In the genomic region with DNA sequence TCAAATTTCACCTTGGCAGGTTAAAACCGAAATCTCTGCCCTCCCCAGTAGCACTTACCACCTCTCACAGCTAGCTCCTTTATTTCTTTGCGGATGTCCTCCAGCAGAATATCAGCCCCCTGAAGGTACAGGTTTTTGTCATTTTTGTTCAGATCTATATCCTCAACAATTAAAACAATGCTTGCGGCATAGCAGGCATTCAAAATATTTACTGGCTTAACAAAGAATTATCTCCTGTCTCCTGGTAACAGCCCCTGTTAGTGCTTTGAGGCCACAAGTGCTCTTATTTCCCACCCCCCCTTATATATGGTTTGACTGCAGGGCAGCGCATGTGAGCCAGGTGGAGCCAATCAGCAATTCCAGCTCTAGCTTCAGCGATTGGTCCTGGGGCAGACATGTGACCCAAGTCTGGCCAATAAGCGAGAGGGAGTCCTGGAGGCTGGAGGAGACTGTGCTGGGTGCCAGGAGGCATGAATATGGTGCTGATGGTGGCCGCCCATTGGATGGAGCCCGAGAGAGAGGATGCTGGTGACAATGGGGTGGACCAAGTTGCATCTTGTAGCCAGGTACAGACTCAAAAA, we compare ENCODE assay signal across 17 cellular contexts. TPM values are rescaled to one million over a fixed set of nuclear protein-coding genes. Genes with fewer than 3 reads are reported as not detected.
DNase-seq lines count a peak whose midpoint lies in the region; ATAC-seq and TF ChIP-seq lines count a peak whose summit lies in the region.
"Had no signal": no experiment of that assay in that cellular context is flagged by ENCODE, and none has a peak within 500 bp of the region (broad histone marks: within the 10 kb centered on the region; RNA-seq: fewer than 3 reads in every experiment).

No MANE protein-coding gene starts in this region.

- no peak overlapping the region for H4K91ac ChIP-seq in neuronal stem cell (ENCODE audit: low read depth, low read length, poor library complexity)

- H2BK120ac ChIP-seq in neuronal stem cell (ENCODE audit: low read depth, low read length), result peak overlapping the region; percentile 52

- no peak overlapping the region for H2BK12ac ChIP-seq in neuronal stem cell (ENCODE audit: low read length)

- no peak overlapping the region for H3K4me3 Mint-ChIP-seq in WTC11
- H3K4me3 Mint-ChIP-seq: activated CD4-positive, alpha-beta memory T cell treated with anti-CD3 and anti-CD28 coated beads, Interleukin-2, amount 10 ng/mL, durations not matched to agents 7 days and 5 days; central memory CD8-positive, alpha-beta T cell had no signal

- no peaks in the 10 kb centered on the region for H3K27me3 Mint-ChIP-seq in WTC11 (ENCODE audit: low read depth)

- no peak overlapping the region for H3K4me3 ChIP-seq in neuronal stem cell (ENCODE audit: low read length in 2 of 2)
- H3K4me3 ChIP-seq: skin epidermis, tibial artery had no signal

- peaks cover 0 to 2% of the 10 kb centered on the region in 2 donors for H3K9me3 ChIP-seq in neuronal stem cell (replicated peaks in 1 of 2; ENCODE audit: control insufficient read depth in 2 of 2, insufficient read depth in 1 of 2, low read depth in 1 of 2, low read length in 2 of 2)
- H3K9me3 ChIP-seq: tibial artery had no signal

- no peaks in the 10 kb centered on the region for H3K27me3 ChIP-seq in neuronal stem cell (ENCODE audit: control insufficient read depth in 3 of 3, insufficient read depth in 3 of 3, low read depth in 1 of 3, low read length in 3 of 3)
- H3K27me3 ChIP-seq: tibial artery had no signal

- H2AFZ ChIP-seq in neuronal stem cell (ENCODE audit: low read length), result no peak overlapping the region

- H3K4me1 Mint-ChIP-seq in WTC11, result peaks cover 53% of the 10 kb centered on the region
- H3K4me1 Mint-ChIP-seq: activated CD4-positive, alpha-beta memory T cell treated with anti-CD3 and anti-CD28 coated beads, Interleukin-2, amount 10 ng/mL, durations not matched to agents 7 days and 5 days had no signal

- POLR2A ChIA-PET in WTC11 (lab: Charles Lee), result no interaction called here

- 0 out of 2 replicates have a peak, but pooled peaks cover 4% of the 10 kb centered on the region for H3K36me3 Mint-ChIP-seq in WTC11

- WGBS in neuronal stem cell (ENCODE audit: extremely low coverage in 2 of 2, insufficient read length in 2 of 2, insufficient replicate concordance in 1 of 2), 2 donors, result no CpG with 5 or more reads among the region's 8 CpGs

- H4K8ac ChIP-seq in neuronal stem cell (ENCODE audit: low read depth, low read length), result no peak overlapping the region

- TF ChIP-seq CTCF in WTC11 (IDR thresholded peaks at IDR 0.05), result no peak

- H3K27ac Mint-ChIP-seq in WTC11, result no peak overlapping the region
- H3K27ac Mint-ChIP-seq: activated CD4-positive, alpha-beta memory T cell treated with anti-CD3 and anti-CD28 coated beads, Interleukin-2, amount 10 ng/mL, durations not matched to agents 7 days and 5 days had no signal

- no peak overlapping the region for H3K4me2 ChIP-seq in neuronal stem cell (ENCODE audit: insufficient read depth, low read length, poor library complexity, severe bottlenecking)

- H2BK15ac ChIP-seq in neuronal stem cell (ENCODE audit: low read length), result peak overlapping the region; percentile 76

- H3K4ac ChIP-seq in neuronal stem cell (ENCODE audit: low read length), result no peak overlapping the region

- ATAC-seq in WTC11 (no peak), HG02870 (IDR thresholded peaks at IDR 0.05; ENCODE audit: unreplicated experiment) (no peak)
- ATAC-seq: left lobe of liver had no signal

- CTCF ChIA-PET in WTC11 (lab: Charles Lee), result no interaction called here

- no peak overlapping the region for H3K18ac ChIP-seq in neuronal stem cell (ENCODE audit: low read length)

- H3K9ac ChIP-seq in neuronal stem cell (ENCODE audit: low read depth, low read length, poor library complexity), result no peak overlapping the region

- no peaks in the 10 kb centered on the region for H3K79me1 ChIP-seq in neuronal stem cell (ENCODE audit: low read depth, low read length)

- H3K9me3 Mint-ChIP-seq in WTC11, result peaks cover 5% of the 10 kb centered on the region; the same call in 1 of the 2 replicates
- H3K9me3 Mint-ChIP-seq: activated CD4-positive, alpha-beta memory T cell treated with anti-CD3 and anti-CD28 coated beads, Interleukin-2, amount 10 ng/mL, durations not matched to agents 7 days and 5 days; central memory CD8-positive, alpha-beta T cell had no signal

- H3K14ac ChIP-seq in neuronal stem cell (ENCODE audit: low read length), result no peak overlapping the region

- no peak overlapping the region for H3K23ac ChIP-seq in neuronal stem cell (ENCODE audit: low read depth, low read length, poor library complexity)

- peaks cover 0 to 4% of the 10 kb centered on the region in 2 donors for H3K36me3 ChIP-seq in neuronal stem cell (replicated peaks in 1 of 2; ENCODE audit: control insufficient read depth in 2 of 2, insufficient read depth in 2 of 2, low read length in 2 of 2)
- H3K36me3 ChIP-seq: tibial artery had no signal

- H2AK5ac ChIP-seq in neuronal stem cell (ENCODE audit: low read depth, low read length), result no peak overlapping the region

- no peak overlapping the region for H2BK5ac ChIP-seq in neuronal stem cell (ENCODE audit: low read length)

- peak; percentile 42 for DNase-seq in NCI-H82 (lab: John Stamatoyannopoulos, UW)
- no peak for DNase-seq in NCI-H82 treated with DMSO at 0.1 percent for 48 hours (lab: John Stamatoyannopoulos, UW; ENCODE audit: unreplicated experiment)
- DNase-seq in HuH-7.5 (ENCODE audit: low spot score), result peak; percentile 62
- DNase-seq in WTC11 (ENCODE audit: low spot score), result no peak
- no peak for DNase-seq in neuronal stem cell (ENCODE audit: low spot score)
- DNase-seq in NCI-H1436 (lab: John Stamatoyannopoulos, UW), result no peak
- DNase-seq in activated CD4-positive, CD25-positive, alpha-beta regulatory T cell treated with anti-CD3 and anti-CD28 coated beads, Interleukin-2, amount 50 U/mL, for 72 hours, result no peak
- DNase-seq: activated CD4-positive, alpha-beta memory T cell treated with anti-CD3 and anti-CD28 coated beads, Interleukin-2, amount 10 ng/mL, durations not matched to agents 7 days and 5 days; DMS79; foreskin melanocyte; NCI-H187 treated with DMSO at 0.1 percent for 48 hours; OCI-M1; tibial artery had no signal

- peaks cover 12 to 22% of the 10 kb centered on the region in 2 donors for H3K4me1 ChIP-seq in neuronal stem cell (ENCODE audit: control insufficient read depth in 2 of 2, insufficient read depth in 1 of 2, low read depth in 1 of 2, low read length in 2 of 2)

- H3K27ac ChIP-seq in neuronal stem cell (replicated peaks; ENCODE audit: low read length), result no peak overlapping the region
- H3K27ac ChIP-seq: tibial artery had no signal

TF ChIP-seq in WTC11, 78 proteins besides CTCF, POLR2A, EP300 and RAD21:
- TF ChIP-seq IRF2 (CRISPR knock-in tag; IDR thresholded peaks at IDR 0.05; ENCODE audit: borderline replicate concordance, low read depth), result no peak
- TF ChIP-seq TEAD4 (CRISPR knock-in tag; IDR thresholded peaks at IDR 0.05), result no peak
- peak; percentile 39 for TF ChIP-seq NFYB (CRISPR knock-in tag; conservative IDR thresholded peaks at IDR 0.05; ENCODE audit: low read depth)
- TF ChIP-seq SOX15 (CRISPR knock-in tag; IDR thresholded peaks at IDR 0.05), result no peak
- TF ChIP-seq TP53 (CRISPR knock-in tag; IDR thresholded peaks at IDR 0.05), result no peak
- TF ChIP-seq, protein P1, sequence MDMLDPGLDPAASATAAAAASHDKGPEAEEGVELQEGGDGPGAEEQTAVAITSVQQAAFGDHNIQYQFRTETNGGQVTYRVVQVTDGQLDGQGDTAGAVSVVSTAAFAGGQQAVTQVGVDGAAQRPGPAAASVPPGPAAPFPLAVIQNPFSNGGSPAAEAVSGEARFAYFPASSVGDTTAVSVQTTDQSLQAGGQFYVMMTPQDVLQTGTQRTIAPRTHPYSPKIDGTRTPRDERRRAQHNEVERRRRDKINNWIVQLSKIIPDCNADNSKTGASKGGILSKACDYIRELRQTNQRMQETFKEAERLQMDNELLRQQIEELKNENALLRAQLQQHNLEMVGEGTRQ (CRISPR knock-in tag; IDR thresholded peaks at IDR 0.05), result peak; percentile 80
- TF ChIP-seq, protein P2, sequence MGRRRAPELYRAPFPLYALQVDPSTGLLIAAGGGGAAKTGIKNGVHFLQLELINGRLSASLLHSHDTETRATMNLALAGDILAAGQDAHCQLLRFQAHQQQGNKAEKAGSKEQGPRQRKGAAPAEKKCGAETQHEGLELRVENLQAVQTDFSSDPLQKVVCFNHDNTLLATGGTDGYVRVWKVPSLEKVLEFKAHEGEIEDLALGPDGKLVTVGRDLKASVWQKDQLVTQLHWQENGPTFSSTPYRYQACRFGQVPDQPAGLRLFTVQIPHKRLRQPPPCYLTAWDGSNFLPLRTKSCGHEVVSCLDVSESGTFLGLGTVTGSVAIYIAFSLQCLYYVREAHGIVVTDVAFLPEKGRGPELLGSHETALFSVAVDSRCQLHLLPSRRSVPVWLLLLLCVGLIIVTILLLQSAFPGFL (CRISPR knock-in tag; IDR thresholded peaks at IDR 0.05; ENCODE audit: borderline replicate concordance), result no peak
- TF ChIP-seq ATF1 (CRISPR knock-in tag; IDR thresholded peaks at IDR 0.05), result no peak
- TF ChIP-seq TEAD1 (CRISPR knock-in tag; IDR thresholded peaks at IDR 0.05), result no peak
- no peak for TF ChIP-seq OVOL2 (CRISPR knock-in tag; IDR thresholded peaks at IDR 0.05; ENCODE audit: borderline replicate concordance)
- no peak for TF ChIP-seq GRHL2 (CRISPR knock-in tag; IDR thresholded peaks at IDR 0.05; ENCODE audit: insufficient replicate concordance, severe bottlenecking)
- TF ChIP-seq, protein P3, sequence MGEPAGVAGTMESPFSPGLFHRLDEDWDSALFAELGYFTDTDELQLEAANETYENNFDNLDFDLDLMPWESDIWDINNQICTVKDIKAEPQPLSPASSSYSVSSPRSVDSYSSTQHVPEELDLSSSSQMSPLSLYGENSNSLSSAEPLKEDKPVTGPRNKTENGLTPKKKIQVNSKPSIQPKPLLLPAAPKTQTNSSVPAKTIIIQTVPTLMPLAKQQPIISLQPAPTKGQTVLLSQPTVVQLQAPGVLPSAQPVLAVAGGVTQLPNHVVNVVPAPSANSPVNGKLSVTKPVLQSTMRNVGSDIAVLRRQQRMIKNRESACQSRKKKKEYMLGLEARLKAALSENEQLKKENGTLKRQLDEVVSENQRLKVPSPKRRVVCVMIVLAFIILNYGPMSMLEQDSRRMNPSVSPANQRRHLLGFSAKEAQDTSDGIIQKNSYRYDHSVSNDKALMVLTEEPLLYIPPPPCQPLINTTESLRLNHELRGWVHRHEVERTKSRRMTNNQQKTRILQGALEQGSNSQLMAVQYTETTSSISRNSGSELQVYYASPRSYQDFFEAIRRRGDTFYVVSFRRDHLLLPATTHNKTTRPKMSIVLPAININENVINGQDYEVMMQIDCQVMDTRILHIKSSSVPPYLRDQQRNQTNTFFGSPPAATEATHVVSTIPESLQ (CRISPR knock-in tag; IDR thresholded peaks at IDR 0.05), result no peak

RNA-seq across cellular contexts. Expression of a gene that starts 21.0 kb away (rescaled TPM):
- total RNA-seq in WTC11 (2021), result 36.0 to 38.1 TPM (median 37.5 TPM) in 3 replicates
- polyA plus RNA-seq in neuronal stem cell (2013, experiment 1 of 2), result 46.1 TPM
- polyA plus RNA-seq in neuronal stem cell (2013, experiment 2 of 2), result 48.2 TPM

Comparison
In these comparisons a context has a peak if more than half of its experiments do, and no peak if none do; other contexts are left out.
1. DNase-seq: peak in NCI-H82 (single experiment) and HuH-7.5 (single experiment); none in NCI-H82 treated with DMSO at 0.1 percent for 48 hours (single experiment), WTC11 (single experiment), neuronal stem cell (single experiment), NCI-H1436 (single experiment) and activated CD4-positive, CD25-positive, alpha-beta regulatory T cell treated with anti-CD3 and anti-CD28 coated beads, Interleukin-2, amount 50 U/mL, for 72 hours (single experiment).